Comparison of ENCODE assay signal across 8 cellular contexts in genomic region chr15:92097473-92098178, GRCh38.
DNase-seq lines count a peak whose midpoint lies in the region; ATAC-seq and TF ChIP-seq lines count a peak whose summit lies in the region.

No MANE protein-coding gene starts in this region.

- TF ChIP-seq CTCF in HEK293 (tag by site-specific recombination; IDR thresholded peaks at IDR 0.05) (peak; percentile 73), WI38 (IDR thresholded peaks at IDR 0.05; ENCODE audit: low read depth, low read length) (0 out of 2 replicates have a peak, but pooled peaks have one; percentile 15), choroid plexus epithelial cell (conservative IDR thresholded peaks at IDR 0.05; ENCODE audit: low read depth, low read length) (peak; percentile 77), right lobe of liver (IDR thresholded peaks at IDR 0.05) (peak; percentile 70 to 83 (median 79))

- H3K9me3 ChIP-seq in HEK293 (ENCODE audit: control insufficient read depth, insufficient read depth, low read depth, low read length) = no peaks in the 10 kb centered on the region
- no peaks in the 10 kb centered on the region for H3K9me3 ChIP-seq in right lobe of liver

- POLR2A ChIA-PET in HEK293 (lab: Yijun Ruan, JAX) = no interaction called here

- no peak for TF ChIP-seq POLR2A in right lobe of liver (IDR thresholded peaks at IDR 0.05)

- peak; percentile 88 to 94 (median 92) for ATAC-seq in right lobe of liver

- H3K4me3 ChIP-seq in HEK293 (ENCODE audit: low read depth, low read length) (no peak overlapping the region), WI38 (ENCODE audit: low read depth, low read length) (no peak overlapping the region), choroid plexus epithelial cell (ENCODE audit: low read depth, low read length) (no peak overlapping the region), right lobe of liver (no peak overlapping the region)

- DNase-seq in NCI-H1436 (lab: John Stamatoyannopoulos, UW) (peak; percentile 23), NCI-H1436 treated with DMSO at 0.1 percent for 48 hours (lab: John Stamatoyannopoulos, UW) (no peak), NAMALWA (ENCODE audit: low spot score) (peak; percentile 47), choroid plexus epithelial cell (ENCODE audit: low read depth) (peak; percentile 56), right lobe of liver (peak in 1 of 3 donors; percentile 41)
- peak; percentile 21 for DNase-seq in stimulated activated naive CD4-positive, alpha-beta T cell treated with Interleukin-2 at 50 U/mL for 16 hours (lab: John Stamatoyannopoulos, UW)

- no peaks in the 10 kb centered on the region for H3K36me3 ChIP-seq in HEK293 (ENCODE audit: control insufficient read depth in 2 of 2, insufficient read depth in 1 of 2, low read length in 2 of 2)
- no peaks in the 10 kb centered on the region for H3K36me3 ChIP-seq in right lobe of liver

- H3K4me1 ChIP-seq in HEK293 (ENCODE audit: control insufficient read depth, insufficient read depth, low read length) (no peaks in the 10 kb centered on the region), right lobe of liver (no peaks in the 10 kb centered on the region)

- H3K27ac ChIP-seq in HEK293 (ENCODE audit: extremely low read depth, low read depth, low read length) (no peak overlapping the region), right lobe of liver (no peak overlapping the region)

- WGBS in right lobe of liver (ENCODE audit: insufficient coverage, low coverage, low lambda C conversion rate, missing lambda C conversion rate) = 40% methylated on average over 12 of the region's 17 CpGs

- intact Hi-C loops in right lobe of liver (cut with DNase I) = loop anchor here (5.0 to 10.0 kb wide), 2 partner anchors 127 to 130 kb away; no protein-coding TSS in a partner anchor

- CTCF ChIA-PET in HEK293 (lab: Yijun Ruan, JAX) = interaction anchor here (0.5 to 3.3 kb wide), 21 partner anchors 8 to 1449 kb away, joined by 3 to 27 read pairs (median 4); no protein-coding TSS in a partner anchor

- no peaks in the 10 kb centered on the region for H3K27me3 ChIP-seq in right lobe of liver

TF ChIP-seq in HEK293, 187 proteins besides CTCF, POLR2A, EP300 and RAD21:
- TF ChIP-seq ZNF510 (tag by site-specific recombination; IDR thresholded peaks at IDR 0.05; ENCODE audit: insufficient replicate concordance) = no peak
- no peak for TF ChIP-seq ELK4 (IDR thresholded peaks at IDR 0.05; ENCODE audit: borderline replicate concordance, low read depth, low read length)
- 0 out of 2 replicates have a peak, but pooled peaks have one; percentile 8 for TF ChIP-seq ZBTB8A (tag by site-specific recombination; IDR thresholded peaks at IDR 0.05)
- TF ChIP-seq ZNF670 (tag by site-specific recombination; IDR thresholded peaks at IDR 0.05; ENCODE audit: low read depth) = no peak
- no peak for TF ChIP-seq KLF17 (tag by site-specific recombination; IDR thresholded peaks at IDR 0.05)
- no peak for TF ChIP-seq ZBTB7A (tag by site-specific recombination; IDR thresholded peaks at IDR 0.05; ENCODE audit: low read depth)
- TF ChIP-seq WT1 (tag by site-specific recombination; IDR thresholded peaks at IDR 0.05) = peak; percentile 61
- no peak for TF ChIP-seq GLIS1 (tag by site-specific recombination; IDR thresholded peaks at IDR 0.05)
- 0 out of 2 replicates have a peak, but pooled peaks have one; percentile 26 for TF ChIP-seq ZNF561 (tag by site-specific recombination; IDR thresholded peaks at IDR 0.05; ENCODE audit: borderline replicate concordance)
- no peak for TF ChIP-seq ZNF639 (tag by site-specific recombination; IDR thresholded peaks at IDR 0.05)
- no peak for TF ChIP-seq KLF16 (tag by site-specific recombination; IDR thresholded peaks at IDR 0.05)
- TF ChIP-seq ZNF654 (tag by site-specific recombination; IDR thresholded peaks at IDR 0.05; ENCODE audit: low read depth) = peak; percentile 79
- TF ChIP-seq ZNF560 (tag by site-specific recombination; IDR thresholded peaks at IDR 0.05; ENCODE audit: borderline replicate concordance) = no peak

Comparison
In these comparisons a context has a peak if more than half of its experiments do, and no peak if none do; other contexts are left out.
1. CTCF ChIP-seq: peak in every context shown above with its lines; median percentile 79 in right lobe of liver; 77 in choroid plexus epithelial cell; 73 in HEK293; 15 in WI38.